7 cellular contexts compared by ENCODE assay signal in genomic region chr19:21835810-21836444, GRCh38. TPM values are rescaled to one million over a fixed set of nuclear protein-coding genes. Genes with fewer than 3 reads are reported as not detected.
DNase-seq lines count a peak whose midpoint lies in the region; ATAC-seq and TF ChIP-seq lines count a peak whose summit lies in the region.

ZNF43 (minus strand) TSS chr19:21836182; CDS start chr19:21836038, 144 bp downstream.

- H3K4me3 ChIP-seq in lower lobe of right lung, result peak within 1 kb of the TSS; percentile 87

- no peak for TF ChIP-seq CTCF in lower lobe of right lung (IDR thresholded peaks at IDR 0.05)

- peaks cover 21% of the 10 kb centered on the region for H3K9me3 ChIP-seq in lower lobe of right lung

- TF ChIP-seq POLR2A in GM18526 (IDR thresholded peaks at IDR 0.05; ENCODE audit: extremely low read depth, insufficient read length), result peak; percentile 83

- CTCF ChIA-PET in activated CD8-positive, alpha-beta memory T cell treated with anti-CD3 and anti-CD28 coated beads for 36 hours (lab: Charles Lee), result interaction anchor here (0.7 to 1.9 kb wide), 5 partner anchors 9 to 69 kb away, joined by 3 to 10 read pairs (median 5); partner anchors contain the start of gene ZNF100

- POLR2A ChIA-PET in activated CD8-positive, alpha-beta memory T cell treated with anti-CD3 and anti-CD28 coated beads for 36 hours (lab: Charles Lee), result interaction anchor here (0.6 to 2.1 kb wide), 6 partner anchors 12 to 507 kb away, joined by 3 to 23 read pairs (median 7); partner anchors contain the start of genes ZNF100 and ZNF708

- H3K36me3 ChIP-seq in lower lobe of right lung, result peaks cover 11% of the 10 kb centered on the region

- DNase-seq in NCI-H524 (lab: John Stamatoyannopoulos, UW), result peak; percentile 93 to 94
- DNase-seq in effector CD4-positive, alpha-beta T cell, result peak; percentile 90
- DNase-seq in lower lobe of right lung, result peak; percentile 95
- peak; percentile 76 to 82 (median 77) for DNase-seq in stimulated activated CD4-positive, alpha-beta T cell treated with anti-CD3 and anti-CD28 coated beads, TNF-alpha, amount 100 ng/mL, for 1 hour (ENCODE audit: low read depth in 3 of 3, low spot score in 1 of 3)

- H3K27ac ChIP-seq in lower lobe of right lung, result peak within 1 kb of the TSS; percentile 95

- H3K4me1 ChIP-seq in lower lobe of right lung, result peaks cover 7% of the 10 kb centered on the region

- ATAC-seq in HG03066 (IDR thresholded peaks at IDR 0.05; ENCODE audit: low read depth, unreplicated experiment) (peak; percentile 91), lower lobe of right lung (peak; percentile 99 to 100)

- intact Hi-C loops in lower lobe of right lung (cut with DNase I), result no loop called here

- H3K27me3 ChIP-seq in lower lobe of right lung (ENCODE audit: low read depth), result no peaks in the 10 kb centered on the region

RNA-seq across cellular contexts. Expression of gene ZNF43, which starts in this region (rescaled TPM):
- 10 to 100 TPM; 23.4 to 24.2 TPM for total RNA-seq in activated CD8-positive, alpha-beta memory T cell treated with anti-CD3 and anti-CD28 coated beads for 36 hours
- 14.8 TPM for total RNA-seq in lower lobe of right lung

Comparison
In these comparisons a context has a peak if more than half of its experiments do, and no peak if none do; other contexts are left out.
1. Peak in every context shown above with its lines: DNase-seq, ATAC-seq, H3K4me3 ChIP-seq and H3K27ac ChIP-seq.